In the genomic region with DNA sequence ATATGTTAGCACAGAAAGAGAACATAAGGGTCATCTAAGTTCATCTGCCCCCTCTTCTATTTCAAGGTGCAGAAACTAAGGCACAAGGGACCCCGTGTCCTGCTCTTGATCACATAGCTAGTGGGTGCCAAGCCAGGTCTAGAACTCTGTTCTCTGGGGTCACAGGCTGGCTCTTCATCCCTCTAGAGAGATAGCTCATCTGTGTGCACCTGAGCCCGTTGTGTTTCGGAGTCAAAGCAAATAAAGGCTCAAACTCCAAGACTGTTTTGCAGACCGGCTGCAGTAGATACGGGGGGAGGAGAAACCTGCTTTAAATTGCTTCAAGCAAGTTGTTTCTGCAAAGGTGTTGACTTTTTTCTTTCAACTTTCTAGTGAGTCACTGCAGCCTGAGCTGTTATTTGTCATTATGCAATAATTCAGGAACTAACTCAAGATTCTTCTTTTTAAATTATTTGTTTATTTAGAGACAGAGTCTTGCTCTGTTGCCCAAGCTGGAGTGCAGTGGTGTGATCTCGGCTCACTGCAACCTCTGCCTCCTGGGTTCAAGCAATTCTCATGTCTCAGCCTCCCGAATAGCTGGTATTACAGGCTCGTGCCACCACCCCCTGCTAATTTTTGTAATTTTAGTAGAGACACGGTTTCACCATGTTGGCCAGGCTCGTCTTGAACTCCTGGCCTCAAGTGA, we compare ENCODE assay signal across 9 cellular contexts. TPM values are rescaled to one million over a fixed set of nuclear protein-coding genes. Genes with fewer than 3 reads are reported as not detected.
DNase-seq lines count a peak whose midpoint lies in the region; TF ChIP-seq lines count a peak whose summit lies in the region.
"Had no signal": no experiment of that assay in that cellular context is flagged by ENCODE, and none has a peak within 500 bp of the region (broad histone marks: within the 10 kb centered on the region; RNA-seq: fewer than 3 reads in every experiment).

No MANE protein-coding gene starts in this region.

- H3K36me3 ChIP-seq in kidney epithelial cell (ENCODE audit: control insufficient read depth, insufficient read depth, low read length) (no peaks in the 10 kb centered on the region), thyroid gland (no peaks in the 10 kb centered on the region)

- no peak for TF ChIP-seq POLR2A in thyroid gland (IDR thresholded peaks at IDR 0.05)

- H3K4me3 ChIP-seq in kidney epithelial cell (ENCODE audit: low read depth, low read length): no peak overlapping the region
- H3K4me3 ChIP-seq in thyroid gland (replicated peaks in 1 of 3): no peak overlapping the region

- H3K9me3 Mint-ChIP-seq in activated naive CD8-positive, alpha-beta T cell treated with anti-CD3 and anti-CD28 coated beads for 36 hours: no peaks in the 10 kb centered on the region
- no peaks in the 10 kb centered on the region for H3K9me3 Mint-ChIP-seq in immature natural killer cell

- peak overlapping the region; percentile 14 to 61 (median 51) for H3K27ac ChIP-seq in thyroid gland

- no peaks in the 10 kb centered on the region for H3K9me3 ChIP-seq in thyroid gland

- intact Hi-C loops in thyroid gland (cut with DNase I): no loop called here

- H3K36me3 Mint-ChIP-seq in activated naive CD8-positive, alpha-beta T cell treated with anti-CD3 and anti-CD28 coated beads for 36 hours: peaks cover 2% of the 10 kb centered on the region
- H3K36me3 Mint-ChIP-seq in immature natural killer cell: no peaks in the 10 kb centered on the region

- peak overlapping the region; percentile 18 for H3K27ac Mint-ChIP-seq in activated naive CD8-positive, alpha-beta T cell treated with anti-CD3 and anti-CD28 coated beads for 36 hours
- H3K27ac Mint-ChIP-seq in immature natural killer cell: peak overlapping the region in 1 of 6 donors; percentile 21

- H3K4me3 Mint-ChIP-seq in activated naive CD8-positive, alpha-beta T cell treated with anti-CD3 and anti-CD28 coated beads for 36 hours: no peak overlapping the region
- no peak overlapping the region for H3K4me3 Mint-ChIP-seq in immature natural killer cell

- H3K4me1 ChIP-seq in thyroid gland: peaks cover 15 to 24% of the 10 kb centered on the region in 2 donors

- no peaks in the 10 kb centered on the region for H3K27me3 Mint-ChIP-seq in activated naive CD8-positive, alpha-beta T cell treated with anti-CD3 and anti-CD28 coated beads for 36 hours
- no peaks in the 10 kb centered on the region for H3K27me3 Mint-ChIP-seq in immature natural killer cell (ENCODE audit: low read depth in 3 of 3)

- no peak for TF ChIP-seq CTCF in kidney epithelial cell (IDR thresholded peaks at IDR 0.05; ENCODE audit: insufficient read depth, low read length, poor library complexity, severe bottlenecking)
- TF ChIP-seq CTCF in thyroid gland (IDR thresholded peaks at IDR 0.05): no peak

- DNase-seq in SIG-M5 treated with dmso at 0.1 percent for 504 hours (lab: John Stamatoyannopoulos, UW; ENCODE audit: unreplicated experiment) (peak; percentile 87), SIG-M5 (lab: John Stamatoyannopoulos, UW) (no peak), kidney epithelial cell (ENCODE audit: low read depth) (peak; percentile 50), thyroid gland (peak in 1 of 2 donors; percentile 22), KG1 (lab: John Stamatoyannopoulos, UW) (no peak), immature natural killer cell (no peak), SHP77 (lab: John Stamatoyannopoulos, UW) (no peak)
- DNase-seq in activated naive CD8-positive, alpha-beta T cell treated with anti-CD3 and anti-CD28 coated beads for 36 hours: no peak
- DNase-seq: activated CD4-positive, alpha-beta T cell treated with anti-CD3 and anti-CD28 coated beads, Interleukin-2, amount 50 U/mL, for 4 hours had no signal

- H3K4me1 Mint-ChIP-seq in activated naive CD8-positive, alpha-beta T cell treated with anti-CD3 and anti-CD28 coated beads for 36 hours: peaks cover 43% of the 10 kb centered on the region
- H3K4me1 Mint-ChIP-seq in immature natural killer cell: peaks cover 13 to 16% of the 10 kb centered on the region in 2 donors

- H3K27me3 ChIP-seq in kidney epithelial cell (ENCODE audit: control insufficient read depth, insufficient read depth, low read length) (no peaks in the 10 kb centered on the region), thyroid gland (no peaks in the 10 kb centered on the region)

- WGBS in thyroid gland, 2 donors: 64 to 66% methylated on average over 10 of the region's 10 CpGs

RNA-seq across cellular contexts. Expression of gene BLVRA, which starts 6.5 kb away (rescaled TPM):
- total RNA-seq in activated naive CD8-positive, alpha-beta T cell treated with anti-CD3 and anti-CD28 coated beads for 36 hours: 10 to 100 TPM; 36.1 to 36.3 TPM
- total RNA-seq in kidney epithelial cell (47.1 and 60.2 TPM in 2 replicates), thyroid gland (10 to 100 TPM; 28.5 to 44.5 (median 36.7) TPM)
- 10 to 100 TPM; 51.0 to 72.3 (median 51.0) TPM for polyA plus RNA-seq in immature natural killer cell

RNA-seq across cellular contexts. Expression of gene COA1, which starts 35.6 kb away (rescaled TPM):
- 10 to 100 TPM; 82.1 to 84.1 TPM for total RNA-seq in activated naive CD8-positive, alpha-beta T cell treated with anti-CD3 and anti-CD28 coated beads for 36 hours
- total RNA-seq in kidney epithelial cell: 49.5 and 67.1 TPM in 2 replicates
- total RNA-seq in thyroid gland: 10 to 100 TPM; 59.4 to 72.0 (median 68.7) TPM
- polyA plus RNA-seq in immature natural killer cell: 10 to 100 TPM; 48.2 to 99.7 (median 77.1) TPM

Comparison
In these comparisons a context has a peak if more than half of its experiments do, and no peak if none do; other contexts are left out.
1. DNase-seq: peak in SIG-M5 treated with dmso at 0.1 percent for 504 hours (single experiment) and kidney epithelial cell (single experiment); none in SIG-M5 (single experiment), activated naive CD8-positive, alpha-beta T cell treated with anti-CD3 and anti-CD28 coated beads for 36 hours (single experiment), KG1 (single experiment), immature natural killer cell (0 of 3) and SHP77 (0 of 2).